ENCODE assay signal across 23 cellular contexts in genomic region chr2:165933211-165933610, GRCh38.
"Had no signal": no experiment of that assay in that cellular context is flagged by ENCODE, and none has a peak within 500 bp of the region (broad histone marks: within the 10 kb centered on the region; RNA-seq: fewer than 3 reads in every experiment).

No MANE protein-coding gene starts in this region.

- H3K4me3 Mint-ChIP-seq: effector memory CD8-positive, alpha-beta T cell; immature natural killer cell; natural killer cell; stimulated activated memory B cell treated with anti-CD40 and anti-IgM and Interleukin-4, amounts not matched to agents 10 μg/mL and 1 μg/mL and 100 μg/mL, for 72 hours had no signal

- H3K27ac Mint-ChIP-seq: effector memory CD8-positive, alpha-beta T cell; immature natural killer cell; natural killer cell; stimulated activated memory B cell treated with anti-CD40 and anti-IgM and Interleukin-4, amounts not matched to agents 10 μg/mL and 1 μg/mL and 100 μg/mL, for 72 hours had no signal

- H3K27me3 ChIP-seq: ovary, right lobe of liver, testis, transverse colon, upper lobe of right lung, uterus had no signal

- H3K4me1 Mint-ChIP-seq: stimulated activated memory B cell treated with anti-CD40 and anti-IgM and Interleukin-4, amounts not matched to agents 10 μg/mL and 1 μg/mL and 100 μg/mL, for 72 hours had no signal

- H3K9me3 Mint-ChIP-seq: effector memory CD8-positive, alpha-beta T cell; immature natural killer cell; natural killer cell; stimulated activated memory B cell treated with anti-CD40 and anti-IgM and Interleukin-4, amounts not matched to agents 10 μg/mL and 1 μg/mL and 100 μg/mL, for 72 hours had no signal

- H3K36me3 ChIP-seq: uterus had no signal

- H3K27me3 Mint-ChIP-seq: effector memory CD8-positive, alpha-beta T cell; stimulated activated memory B cell treated with anti-CD40 and anti-IgM and Interleukin-4, amounts not matched to agents 10 μg/mL and 1 μg/mL and 100 μg/mL, for 72 hours had no signal

- ATAC-seq: effector memory CD8-positive, alpha-beta T cell; left ventricle myocardium superior; lower lobe of right lung; natural killer cell; right lobe of liver; stimulated activated memory B cell treated with anti-CD40 and anti-IgM and Interleukin-4, amounts not matched to agents 10 μg/mL and 1 μg/mL and 100 μg/mL, for 72 hours; stimulated activated naive CD8-positive, alpha-beta T cell treated with anti-CD3 and anti-CD28 coated beads, Interleukin-15, Interleukin-2, amounts not matched to agents 100 U/mL and 50 U/mL, for 24 hours; upper lobe of right lung had no signal

- H3K27ac ChIP-seq: lower lobe of right lung, ovary, right lobe of liver, testis, transverse colon, upper lobe of right lung, uterus had no signal

- H3K9me3 ChIP-seq: lower lobe of right lung, ovary, right lobe of liver, testis, transverse colon, upper lobe of right lung, uterus had no signal

- DNase-seq: cortex of kidney; effector memory CD8-positive, alpha-beta T cell; hypothalamus; immature natural killer cell; left ventricle myocardium superior; lower lobe of right lung; natural killer cell; occipital lobe; ovary; right lobe of liver; small intestine; stimulated activated CD4-positive, alpha-beta T cell treated with anti-CD3 and anti-CD28 coated beads, Interleukin-15, amount 100 ng/mL, for 24 hours; stimulated activated CD4-positive, alpha-beta T cell treated with anti-CD3 and anti-CD28 coated beads, Interleukin-4, amount 100 ng/mL, for 24 hours; stimulated activated naive CD8-positive, alpha-beta T cell treated with anti-CD3 and anti-CD28 coated beads, Interleukin-15, Interleukin-2, amounts not matched to agents 100 U/mL and 50 U/mL, for 24 hours; substantia nigra; testis; transverse colon; upper lobe of right lung; uterus had no signal

- H3K4me3 ChIP-seq: lower lobe of right lung, ovary, right lobe of liver, testis, transverse colon, upper lobe of right lung, uterus had no signal

- FAIRE-seq: endometrium, frontal cortex, keratinocyte, small intestine had no signal

- H3K4me1 ChIP-seq: lower lobe of right lung, right lobe of liver, testis, transverse colon, upper lobe of right lung, uterus had no signal
